ENCODE assay signal across 21 cellular contexts in the genomic region with DNA sequence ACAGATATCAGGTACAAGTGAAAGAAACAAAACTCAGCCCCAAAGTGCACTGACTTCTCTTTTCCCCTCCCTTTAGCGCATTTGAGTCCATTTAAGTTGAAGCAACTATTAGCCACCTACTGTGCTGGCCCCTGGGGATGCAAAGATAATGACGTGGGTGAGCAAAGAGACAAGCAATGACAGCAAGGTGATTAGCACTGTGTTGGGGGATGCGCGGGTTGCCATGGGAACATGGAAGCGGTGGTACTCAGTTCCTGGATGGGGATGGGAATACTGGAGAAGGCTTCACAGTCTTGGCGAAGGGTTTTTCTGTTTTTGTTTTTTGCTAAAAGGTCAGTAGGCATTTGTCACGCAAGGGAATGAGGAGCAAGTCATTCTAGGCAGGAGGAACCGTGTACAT.
A peak's percentile ranks its signal among the peaks of the same experiment; 100 is the strongest.
DNase-seq lines count a peak whose midpoint lies in the region; ATAC-seq and TF ChIP-seq lines count a peak whose summit lies in the region.
"Had no signal": no experiment of that assay in that cellular context is flagged by ENCODE, and none has a peak within 500 bp of the region (broad histone marks: within the 10 kb centered on the region; RNA-seq: fewer than 3 reads in every experiment).

No MANE protein-coding gene starts in this region.

- TF ChIP-seq CTCF in sigmoid colon (IDR thresholded peaks at IDR 0.05) (no peak), psoas muscle (IDR thresholded peaks at IDR 0.05) (no peak)

- H3K9me3 ChIP-seq in sigmoid colon: no peaks in the 10 kb centered on the region
- no peaks in the 10 kb centered on the region for H3K9me3 ChIP-seq in psoas muscle
- H3K9me3 ChIP-seq: SJSA1 had no signal

- H3K4me3 ChIP-seq in sigmoid colon: no peak overlapping the region
- H3K4me3 ChIP-seq in psoas muscle: no peak overlapping the region
- H3K4me3 ChIP-seq: GM12878, PC-9, SJSA1 had no signal

- H3K27ac ChIP-seq in caudate nucleus (ENCODE audit: low read depth, low read length) (peak overlapping the region; percentile 11), sigmoid colon (no peak overlapping the region), psoas muscle (no peak overlapping the region)
- H3K27ac ChIP-seq: PC-9, SJSA1 had no signal

- H3K4me1 ChIP-seq in sigmoid colon (peaks cover 0 to 4% (median 2%) of the 10 kb centered on the region in 4 donors), psoas muscle (peaks cover 15% of the 10 kb centered on the region)
- H3K4me1 ChIP-seq: SJSA1 had no signal

- TF ChIP-seq EP300 in sigmoid colon (IDR thresholded peaks at IDR 0.05): no peak

- H3K27me3 ChIP-seq in sigmoid colon (no peaks in the 10 kb centered on the region), psoas muscle (ENCODE audit: insufficient read depth in 3 of 3, low read length in 2 of 3) (no peaks in the 10 kb centered on the region)
- H3K27me3 ChIP-seq: SJSA1 had no signal

- intact Hi-C loops in sigmoid colon (cut with DNase I): no loop called here
- intact Hi-C loops in psoas muscle (cut with DNase I): no loop called here

- H3K36me3 ChIP-seq in sigmoid colon (no peaks in the 10 kb centered on the region), psoas muscle (ENCODE audit: insufficient read depth in 1 of 2, low read depth in 1 of 2) (no peaks in the 10 kb centered on the region)
- H3K36me3 ChIP-seq: SJSA1 had no signal

- ATAC-seq in GM18909 (IDR thresholded peaks at IDR 0.05; ENCODE audit: poor library complexity, unreplicated experiment): no peak
- ATAC-seq in HG02759 (IDR thresholded peaks at IDR 0.05; ENCODE audit: unreplicated experiment): no peak
- no peak for ATAC-seq in psoas muscle
- ATAC-seq: GM12878, HepG2 had no signal

- WGBS in sigmoid colon, 2 donors: 87 to 96% methylated on average over 8 of the region's 8 CpGs
- WGBS in psoas muscle, 3 donors: 87 to 92% (median 88%) methylated on average over 8 of the region's 8 CpGs

- DNase-seq in NCI-H748 (lab: John Stamatoyannopoulos, UW; ENCODE audit: unreplicated experiment): peak; percentile 53
- no peak for DNase-seq in NCI-H748 treated with DMSO at 0.1 percent for 48 hours (lab: John Stamatoyannopoulos, UW)
- DNase-seq in NCI-H2227 (lab: John Stamatoyannopoulos, UW; ENCODE audit: unreplicated experiment): peak; percentile 70
- DNase-seq in caudate nucleus (lab: John Stamatoyannopoulos, UW): peak in 7 of 61 donors; percentile 19 to 65 (median 47)
- peak; percentile 36 for DNase-seq in sigmoid colon
- no peak for DNase-seq in psoas muscle
- DNase-seq: DMS53, Kasumi-1, NCI-H1092 treated with DMSO at 0.1 percent for 48 hours, NCI-H1436, NCI-H1930, NCI-H345, NCI-H510A treated with DMSO at 0.1 percent for 48 hours, NCI-H82, PC-9, Right ventricle myocardium superior had no signal

- TF ChIP-seq POLR2A in sigmoid colon (IDR thresholded peaks at IDR 0.05): no peak

Comparison
In these comparisons a context has a peak if more than half of its experiments do, and no peak if none do; other contexts are left out.
1. DNase-seq: peak in NCI-H748 (single experiment), NCI-H2227 (single experiment) and sigmoid colon (single experiment); none in NCI-H748 treated with DMSO at 0.1 percent for 48 hours (single experiment) and psoas muscle (0 of 2).